In the genomic region with DNA sequence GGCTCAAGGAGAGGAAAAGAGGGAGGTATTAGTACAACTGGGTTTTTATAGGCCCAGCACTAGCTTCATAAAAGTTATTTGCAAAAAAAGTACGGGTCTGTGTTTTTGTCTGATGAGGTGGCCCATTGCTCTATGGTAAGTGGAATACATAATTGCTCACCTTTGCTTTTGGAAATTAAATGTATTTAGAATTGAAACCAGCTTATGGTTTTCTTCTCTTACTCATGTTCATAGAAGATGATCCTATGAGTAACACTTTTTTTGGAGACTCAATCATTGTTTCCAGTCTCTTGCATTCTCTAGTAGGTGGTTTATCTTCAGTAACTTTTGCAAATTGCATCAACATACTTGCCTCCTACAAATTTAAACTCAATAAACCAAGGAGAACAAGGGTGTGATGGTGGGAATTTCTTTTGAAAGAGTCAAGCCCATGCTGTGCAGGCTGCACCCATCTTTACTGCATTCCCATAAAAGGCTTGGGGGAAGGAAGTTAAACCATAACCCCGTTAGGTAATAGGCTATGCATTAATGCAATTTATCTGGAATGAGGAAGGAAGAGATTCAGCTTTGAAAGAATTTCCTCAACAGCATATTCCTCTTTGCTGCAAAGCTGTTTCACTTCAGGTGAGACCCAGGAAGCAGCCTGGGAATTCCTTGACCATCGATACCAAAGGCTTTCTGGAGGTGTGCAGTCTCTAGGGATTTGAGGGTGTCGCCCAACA, we compare ENCODE assay signal across 18 cellular contexts. TPM values are rescaled to one million over a fixed set of nuclear protein-coding genes. Genes with fewer than 3 reads are reported as not detected.
DNase-seq lines count a peak whose midpoint lies in the region; ATAC-seq and TF ChIP-seq lines count a peak whose summit lies in the region.
"Had no signal": no experiment of that assay in that cellular context is flagged by ENCODE, and none has a peak within 500 bp of the region (broad histone marks: within the 10 kb centered on the region; RNA-seq: fewer than 3 reads in every experiment).

No MANE protein-coding gene starts in this region.

- H3K27ac Mint-ChIP-seq in activated T-helper 17 cell treated with anti-CD3 and anti-CD28 coated beads, Interleukin-2, amount 50 U/mL, for 72 hours: no peak overlapping the region
- no peak overlapping the region for H3K27ac Mint-ChIP-seq in H9
- H3K27ac Mint-ChIP-seq: T-helper 1 cell treated with Interleukin-12 subunit alpha and Interleukin-12 subunit beta and Interleukin-4 antibody, amounts not matched to agents 30 μg/mL and 1 μg/mL, for 36 hours had no signal

- H3K18ac ChIP-seq in H9 (ENCODE audit: insufficient read length, low read depth, low read length): no peak overlapping the region

- no peak overlapping the region for H3K4me2 ChIP-seq in H9 (ENCODE audit: insufficient read depth, insufficient read length, low read length)
- H3K4me2 ChIP-seq: BLaER1 had no signal

- H2BK5ac ChIP-seq in H9 (ENCODE audit: insufficient read length, low read length): no peak overlapping the region

- no peaks in the 10 kb centered on the region for H3K79me2 ChIP-seq in H9 (ENCODE audit: insufficient read depth, low read length)

- H2BK20ac ChIP-seq in H9 (ENCODE audit: low read depth, low read length, poor library complexity, severe bottlenecking): no peak overlapping the region

- no peaks in the 10 kb centered on the region for H4K20me1 ChIP-seq in H9 (ENCODE audit: control insufficient read depth, insufficient read depth, insufficient read length)
- H4K20me1 ChIP-seq: BLaER1 had no signal

- peaks cover 4% of the 10 kb centered on the region for H3K4me1 ChIP-seq in mucosa of descending colon (ENCODE audit: low read depth)
- H3K4me1 ChIP-seq in H9 (ENCODE audit: insufficient read depth, low read length): peaks cover 2% of the 10 kb centered on the region; the same call in 1 of the 2 replicates
- H3K4me1 ChIP-seq in thyroid gland: no peaks in the 10 kb centered on the region
- H3K4me1 ChIP-seq: BLaER1 had no signal

- no peak overlapping the region for H3K14ac ChIP-seq in H9 (ENCODE audit: insufficient read depth, low read length)

- no peak overlapping the region for H3K9ac ChIP-seq in H9 (ENCODE audit: extremely low read depth, insufficient read length, low read length)
- H3K9ac ChIP-seq: BLaER1 had no signal

- H4K91ac ChIP-seq in H9 (ENCODE audit: insufficient read length, low read depth, low read length): no peak overlapping the region

- peak; percentile 7 for DNase-seq in EH (ENCODE audit: low read depth)
- peak; percentile 48 to 52 for DNase-seq in Kasumi-1 (lab: John Stamatoyannopoulos, UW)
- peak in 1 of 3 donors; percentile 48 for DNase-seq in mucosa of descending colon
- DNase-seq in H9: no peak
- no peak for DNase-seq in thyroid gland
- no peak for DNase-seq in mesenteric fat pad (ENCODE audit: low spot score)
- DNase-seq: activated CD8-positive, alpha-beta memory T cell treated with anti-CD3 and anti-CD28 coated beads, Interleukin-2, amount 50 U/mL, for 4 hours; amniotic stem cell; effector memory CD4-positive, alpha-beta T cell; hypothalamus; left cardiac atrium; RPMI8226; stimulated activated CD4-positive, alpha-beta T cell treated with anti-CD3 and anti-CD28 coated beads, Interleukin-4, amount 100 ng/mL, for 24 hours had no signal

- no peak overlapping the region for H2AK5ac ChIP-seq in H9 (ENCODE audit: insufficient read length, low read length)

- no peak overlapping the region for H2BK120ac ChIP-seq in H9 (ENCODE audit: low read depth, low read length, poor library complexity, severe bottlenecking)

- no peak overlapping the region for H2BK12ac ChIP-seq in H9 (ENCODE audit: insufficient read length, low read depth, low read length)

- H3K9me3 ChIP-seq in mucosa of descending colon: no peaks in the 10 kb centered on the region
- H3K9me3 ChIP-seq in H9 (ENCODE audit: control insufficient read depth, low read depth, low read length): no peaks in the 10 kb centered on the region
- H3K9me3 ChIP-seq in thyroid gland: no peaks in the 10 kb centered on the region
- H3K9me3 ChIP-seq: BLaER1 had no signal

- no peaks in the 10 kb centered on the region for H3K9me3 Mint-ChIP-seq in activated T-helper 17 cell treated with anti-CD3 and anti-CD28 coated beads, Interleukin-2, amount 50 U/mL, for 72 hours
- no peaks in the 10 kb centered on the region for H3K9me3 Mint-ChIP-seq in H9
- H3K9me3 Mint-ChIP-seq: central memory CD8-positive, alpha-beta T cell; T-helper 1 cell treated with Interleukin-12 subunit alpha and Interleukin-12 subunit beta and Interleukin-4 antibody, amounts not matched to agents 30 μg/mL and 1 μg/mL, for 36 hours had no signal

- H2AFZ ChIP-seq in H9 (ENCODE audit: low read length): no peak overlapping the region

- intact Hi-C loops in mucosa of descending colon (cut with DNase I, micrococcal nuclease): no loop called here
- intact Hi-C loops in thyroid gland (cut with DNase I): no loop called here

- H3K79me1 ChIP-seq in H9 (ENCODE audit: insufficient read depth, low read depth, low read length, poor library complexity, severe bottlenecking): no peaks in the 10 kb centered on the region

- H3K4me3 Mint-ChIP-seq in activated T-helper 17 cell treated with anti-CD3 and anti-CD28 coated beads, Interleukin-2, amount 50 U/mL, for 72 hours: no peak overlapping the region
- no peak overlapping the region for H3K4me3 Mint-ChIP-seq in H9
- H3K4me3 Mint-ChIP-seq: central memory CD8-positive, alpha-beta T cell; T-helper 1 cell treated with Interleukin-12 subunit alpha and Interleukin-12 subunit beta and Interleukin-4 antibody, amounts not matched to agents 30 μg/mL and 1 μg/mL, for 36 hours had no signal

- peaks cover 12% of the 10 kb centered on the region for H3K4me1 Mint-ChIP-seq in activated T-helper 17 cell treated with anti-CD3 and anti-CD28 coated beads, Interleukin-2, amount 50 U/mL, for 72 hours
- peaks cover 12 to 15% of the 10 kb centered on the region in 2 experiments for H3K4me1 Mint-ChIP-seq in H9
- H3K4me1 Mint-ChIP-seq: central memory CD8-positive, alpha-beta T cell had no signal

- no peak overlapping the region for H3T11ph ChIP-seq in H9 (ENCODE audit: low read length)

- H3K27ac ChIP-seq in H9 (ENCODE audit: insufficient read length, low read depth, low read length): no peak overlapping the region
- H3K27ac ChIP-seq in thyroid gland: no peak overlapping the region
- H3K27ac ChIP-seq: BLaER1 had no signal

- ATAC-seq in activated T-helper 17 cell treated with anti-CD3 and anti-CD28 coated beads, Interleukin-2, amount 50 U/mL, for 72 hours (replicated peaks): peak; percentile 89
- peak; percentile 94 for ATAC-seq in mucosa of descending colon
- no peak for ATAC-seq in GM21737 (IDR thresholded peaks at IDR 0.05; ENCODE audit: unreplicated experiment)

- H3K56ac ChIP-seq in H9 (ENCODE audit: insufficient read length, low read depth, low read length): no peak overlapping the region

- no peak overlapping the region for H2BK15ac ChIP-seq in H9 (ENCODE audit: low read depth, low read length)

- peaks cover 4% of the 10 kb centered on the region for H3K27me3 Mint-ChIP-seq in activated T-helper 17 cell treated with anti-CD3 and anti-CD28 coated beads, Interleukin-2, amount 50 U/mL, for 72 hours
- no peaks in the 10 kb centered on the region; the same call in 1 of the 2 replicates for H3K27me3 Mint-ChIP-seq in H9 (ENCODE audit: low read depth)

- H4K8ac ChIP-seq in H9 (replicated peaks; ENCODE audit: insufficient read length, low read depth, low read length): no peak overlapping the region

- TF ChIP-seq POLR2A in thyroid gland (IDR thresholded peaks at IDR 0.05): no peak

- no peaks in the 10 kb centered on the region for H3K36me3 Mint-ChIP-seq in activated T-helper 17 cell treated with anti-CD3 and anti-CD28 coated beads, Interleukin-2, amount 50 U/mL, for 72 hours (ENCODE audit: low read depth)
- H3K36me3 Mint-ChIP-seq in H9 (ENCODE audit: insufficient read depth in 1 of 3, low read depth in 3 of 3): no peaks in the 10 kb centered on the region

- TF ChIP-seq CTCF in mucosa of descending colon (IDR thresholded peaks at IDR 0.05) (no peak), H9 (conservative IDR thresholded peaks at IDR 0.05) (no peak), thyroid gland (IDR thresholded peaks at IDR 0.05) (no peak)

- no peak overlapping the region for H3K23ac ChIP-seq in H9 (ENCODE audit: insufficient read length, low read depth, low read length)

- H3K23me2 ChIP-seq in H9 (ENCODE audit: insufficient read length, low read depth, low read length, poor library complexity, severe bottlenecking): no peaks in the 10 kb centered on the region

- no peak overlapping the region for H3K4me3 ChIP-seq in mucosa of descending colon
- H3K4me3 ChIP-seq in thyroid gland (replicated peaks in 1 of 3): no peak overlapping the region
- H3K4me3 ChIP-seq: BLaER1 had no signal

- WGBS in H9 (ENCODE audit: extremely low coverage, insufficient read length, low lambda C conversion rate): no CpG with 5 or more reads among the region's 4 CpGs
- 89 to 90% methylated on average over 4 of the region's 4 CpGs for WGBS in thyroid gland, 2 donors

- no peak overlapping the region for H4K5ac ChIP-seq in H9 (ENCODE audit: insufficient read length, low read depth, low read length)

- no peaks in the 10 kb centered on the region for H3K27me3 ChIP-seq in H9 (ENCODE audit: insufficient read depth, low read length)
- H3K27me3 ChIP-seq in thyroid gland: no peaks in the 10 kb centered on the region
- H3K27me3 ChIP-seq: BLaER1 had no signal

- H3K4ac ChIP-seq in H9 (ENCODE audit: low read depth, low read length): no peak overlapping the region

- H3K36me3 ChIP-seq in mucosa of descending colon (ENCODE audit: low read depth): no peaks in the 10 kb centered on the region
- no peaks in the 10 kb centered on the region for H3K36me3 ChIP-seq in thyroid gland
- H3K36me3 ChIP-seq: BLaER1 had no signal

RNA-seq across cellular contexts. Expression of a gene that starts 48.5 kb away (rescaled TPM):
- total RNA-seq in activated T-helper 17 cell treated with anti-CD3 and anti-CD28 coated beads, Interleukin-2, amount 50 U/mL, for 72 hours: under 1 TPM; 0.11 to 0.13 TPM
- 10 to 100 TPM in 2 of 3 donors, 1 to 10 TPM in 1; 8.4 to 26.5 (median 14.0) TPM for total RNA-seq in mucosa of descending colon
- total RNA-seq in H9 (2021): 2.1 and 2.6 TPM in 2 replicates
- total RNA-seq in thyroid gland: 1 to 10 TPM; 1.0 to 5.4 (median 3.0) TPM
- total RNA-seq in mesenteric fat pad: 7.5 TPM

Comparison
In these comparisons a context has a peak if more than half of its experiments do, and no peak if none do; other contexts are left out.
1. DNase-seq: peak in EH (single experiment) and Kasumi-1 (2 of 2); none in H9 (single experiment), thyroid gland (0 of 2) and mesenteric fat pad (single experiment).